8 cellular contexts compared by ENCODE assay signal in the genomic region with DNA sequence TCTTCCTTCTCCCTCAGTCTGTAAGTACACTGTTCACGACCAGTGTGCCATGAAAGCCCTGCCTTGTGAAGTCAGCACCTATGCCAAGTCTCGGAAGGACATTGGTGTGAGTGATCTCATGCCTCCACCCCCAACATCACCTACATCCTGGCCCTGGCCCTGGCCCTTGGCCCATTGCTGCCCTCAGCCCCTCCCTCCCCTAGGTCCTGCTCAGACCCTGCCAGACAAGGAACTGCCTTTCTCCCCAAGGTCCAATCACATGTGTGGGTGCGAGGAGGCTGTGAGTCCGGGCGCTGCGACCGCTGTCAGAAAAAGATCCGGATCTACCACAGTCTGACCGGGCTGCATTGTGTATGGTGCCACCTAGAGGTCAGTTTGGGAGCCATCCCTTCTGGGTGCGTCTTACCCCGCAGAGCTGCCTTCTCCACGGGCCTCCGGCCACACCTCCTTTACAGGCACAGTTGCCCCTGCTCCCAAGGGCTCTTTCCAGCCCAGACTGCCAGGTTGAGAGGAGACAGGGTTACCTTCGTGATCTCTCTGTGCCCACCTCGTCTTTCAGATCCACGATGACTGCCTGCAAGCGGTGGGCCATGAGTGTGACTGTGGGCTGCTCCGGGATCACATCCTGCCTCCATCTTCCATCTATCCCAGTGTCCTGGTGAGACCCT. TPM values are rescaled to one million over a fixed set of nuclear protein-coding genes. Genes with fewer than 3 reads are reported as not detected.
DNase-seq lines count a peak whose midpoint lies in the region; ATAC-seq and TF ChIP-seq lines count a peak whose summit lies in the region.

No MANE protein-coding gene starts in this region.

- peak; percentile 94 for ATAC-seq in GM21381 (IDR thresholded peaks at IDR 0.05; ENCODE audit: unreplicated experiment)
- peak; percentile 95 for ATAC-seq in activated CD8-positive, alpha-beta memory T cell treated with anti-CD3 and anti-CD28 coated beads, Interleukin-2, amount 10 ng/mL, durations not matched to agents 7 days and 5 days

- peaks cover 75% of the 10 kb centered on the region for H3K36me3 Mint-ChIP-seq in activated CD8-positive, alpha-beta memory T cell treated with anti-CD3 and anti-CD28 coated beads, Interleukin-2, amount 10 ng/mL, durations not matched to agents 7 days and 5 days

- H3K9me3 Mint-ChIP-seq in activated CD8-positive, alpha-beta memory T cell treated with anti-CD3 and anti-CD28 coated beads, Interleukin-2, amount 10 ng/mL, durations not matched to agents 7 days and 5 days (ENCODE audit: low read depth), result no peaks in the 10 kb centered on the region

- no peak overlapping the region for H3K4me3 ChIP-seq in epithelial cell of esophagus (ENCODE audit: low read length)

- CTCF ChIA-PET in activated CD8-positive, alpha-beta memory T cell treated with anti-CD3 and anti-CD28 coated beads, Interleukin-2, amount 10 ng/mL, durations not matched to agents 7 days and 5 days (lab: Charles Lee), result interaction anchor here (0.6 to 10.2 kb wide), 35 partner anchors 9 to 947 kb away, joined by 3 to 121 read pairs (median 4); a partner anchor contains a TSS

- H3K4me1 Mint-ChIP-seq in activated CD8-positive, alpha-beta memory T cell treated with anti-CD3 and anti-CD28 coated beads, Interleukin-2, amount 10 ng/mL, durations not matched to agents 7 days and 5 days, result peaks cover 63% of the 10 kb centered on the region

- no peaks in the 10 kb centered on the region for H3K27me3 Mint-ChIP-seq in activated CD8-positive, alpha-beta memory T cell treated with anti-CD3 and anti-CD28 coated beads, Interleukin-2, amount 10 ng/mL, durations not matched to agents 7 days and 5 days

- TF ChIP-seq CTCF in epithelial cell of esophagus (IDR thresholded peaks at IDR 0.05; ENCODE audit: insufficient read depth, low read depth, low read length, missing control alignments), result peak; percentile 92

- H3K4me3 Mint-ChIP-seq in activated CD8-positive, alpha-beta memory T cell treated with anti-CD3 and anti-CD28 coated beads, Interleukin-2, amount 10 ng/mL, durations not matched to agents 7 days and 5 days, result no peak overlapping the region

- DNase-seq in D341Med (ENCODE audit: low spot score), result peak; percentile 92
- peak in 71 of 76 experiments; percentile 20 to 90 (median 72) for DNase-seq in HUDEP-2 (lab: John Stamatoyannopoulos, UW; ENCODE audit: unreplicated experiment in 76 of 76)
- DNase-seq in NOMO-1 treated with DMSO at 0.1 percent for 48 hours (lab: John Stamatoyannopoulos, UW; ENCODE audit: unreplicated experiment), result peak; percentile 74
- DNase-seq in activated CD8-positive, alpha-beta memory T cell treated with anti-CD3 and anti-CD28 coated beads, Interleukin-2, amount 10 ng/mL, durations not matched to agents 7 days and 5 days, result peak; percentile 91
- DNase-seq in epithelial cell of esophagus (ENCODE audit: low read depth), result peak; percentile 91
- DNase-seq in mucosa of gallbladder (ENCODE audit: low spot score), result peak; percentile 91
- peak; percentile 89 for DNase-seq in stimulated activated CD8-positive, alpha-beta memory T cell treated with anti-CD3 and anti-CD28 coated beads, Interleukin-4, amount 100 ng/mL, for 48 hours

- peak overlapping the region; percentile 58 for H3K27ac Mint-ChIP-seq in activated CD8-positive, alpha-beta memory T cell treated with anti-CD3 and anti-CD28 coated beads, Interleukin-2, amount 10 ng/mL, durations not matched to agents 7 days and 5 days

RNA-seq across cellular contexts. Expression of a gene that starts 9.2 kb away (rescaled TPM):
- total RNA-seq in activated CD8-positive, alpha-beta memory T cell treated with anti-CD3 and anti-CD28 coated beads, Interleukin-2, amount 10 ng/mL, durations not matched to agents 7 days and 5 days, result 100 to 1,000 TPM; 301 to 312 TPM
- total RNA-seq in mucosa of gallbladder, result 50.5 TPM

RNA-seq across cellular contexts. Expression of a gene that starts 12.5 kb away (rescaled TPM):
- total RNA-seq in activated CD8-positive, alpha-beta memory T cell treated with anti-CD3 and anti-CD28 coated beads, Interleukin-2, amount 10 ng/mL, durations not matched to agents 7 days and 5 days, result 10 to 100 TPM; 46.7 to 56.4 TPM
- 25.1 TPM for total RNA-seq in mucosa of gallbladder

RNA-seq across cellular contexts. Expression of a gene that starts 25.6 kb away (rescaled TPM):
- total RNA-seq in activated CD8-positive, alpha-beta memory T cell treated with anti-CD3 and anti-CD28 coated beads, Interleukin-2, amount 10 ng/mL, durations not matched to agents 7 days and 5 days, result under 1 TPM; 0.23 to 0.37 TPM
- 2.9 TPM for total RNA-seq in mucosa of gallbladder

RNA-seq across cellular contexts. Expression of a gene that starts 26.4 kb away (rescaled TPM):
- 100 to 1,000 TPM; 146 to 158 TPM for total RNA-seq in activated CD8-positive, alpha-beta memory T cell treated with anti-CD3 and anti-CD28 coated beads, Interleukin-2, amount 10 ng/mL, durations not matched to agents 7 days and 5 days
- 28.0 TPM for total RNA-seq in mucosa of gallbladder

RNA-seq across cellular contexts. Expression of a gene that starts 33.7 kb away (rescaled TPM):
- 10 to 100 TPM; 46.4 to 55.6 TPM for total RNA-seq in activated CD8-positive, alpha-beta memory T cell treated with anti-CD3 and anti-CD28 coated beads, Interleukin-2, amount 10 ng/mL, durations not matched to agents 7 days and 5 days
- total RNA-seq in mucosa of gallbladder, result 182 TPM
